Comparison of ENCODE assay signal across 8 cellular contexts in the genomic region with DNA sequence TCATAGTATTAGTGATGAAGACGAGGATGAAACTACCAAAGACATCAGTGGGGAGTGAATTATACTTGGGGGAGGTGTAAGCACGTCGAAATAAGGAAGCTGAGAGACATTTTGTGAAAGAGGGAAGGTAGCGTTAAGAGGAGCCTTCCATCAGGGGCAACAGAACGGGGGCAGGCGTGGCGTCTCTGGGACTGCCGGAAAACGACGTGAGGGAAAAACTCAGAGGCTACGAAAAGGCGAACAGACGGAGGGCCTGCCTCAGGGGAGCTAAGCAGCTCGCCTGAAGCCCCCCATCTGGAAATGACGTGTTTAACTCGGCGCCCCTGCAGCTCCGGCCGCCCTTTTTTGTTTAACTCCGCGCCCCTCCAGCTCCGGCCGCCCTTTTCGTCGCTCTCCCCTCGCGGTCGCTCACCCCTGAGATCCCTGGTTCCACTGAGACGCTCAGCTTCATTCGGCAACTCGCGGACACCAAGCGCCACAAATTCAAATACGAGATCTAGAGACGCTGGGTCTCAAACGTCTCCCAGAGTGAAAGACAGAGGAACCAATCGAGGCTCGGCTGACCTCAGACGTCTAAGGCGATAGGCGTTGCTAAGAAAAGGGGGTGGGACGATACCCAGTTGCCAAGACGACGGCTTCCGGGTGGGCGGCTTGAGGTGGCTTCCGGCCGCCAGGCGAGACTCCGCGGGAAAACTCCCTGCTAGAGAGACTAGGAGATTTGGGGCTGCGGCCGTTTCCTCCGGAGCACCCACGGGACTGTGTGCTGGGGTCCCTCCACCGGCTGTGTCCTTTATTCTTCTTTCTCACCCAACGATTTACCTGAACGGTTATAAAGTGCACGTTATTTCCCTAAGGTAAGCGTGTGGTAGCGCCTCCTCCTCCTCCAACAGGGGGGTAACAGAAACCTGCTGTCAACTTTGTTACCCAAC.
DNase-seq lines count a peak whose midpoint lies in the region; ATAC-seq, FAIRE-seq and TF ChIP-seq lines count a peak whose summit lies in the region.

No MANE protein-coding gene starts in this region.

- peak overlapping the region; percentile 81 to 95 for H3K4me3 ChIP-seq in kidney (ENCODE audit: low read length in 2 of 2)

- TF ChIP-seq POLR2A in GM19099 (IDR thresholded peaks at IDR 0.05; ENCODE audit: extremely low read depth, insufficient read length, low read depth) = peak; percentile 81

- peaks cover 12% of the 10 kb centered on the region for H3K4me1 Mint-ChIP-seq in chondrocyte (ENCODE audit: low read depth)

- peak; percentile 99 for ATAC-seq in HG03378 (IDR thresholded peaks at IDR 0.05; ENCODE audit: unreplicated experiment)

- H3K27ac Mint-ChIP-seq in chondrocyte (ENCODE audit: unreplicated experiment) = peak overlapping the region; percentile 99

- intact Hi-C loops in kidney (cut with DNase I) = no loop called here

- no peaks in the 10 kb centered on the region for H3K36me3 Mint-ChIP-seq in chondrocyte (ENCODE audit: low read depth)

- H3K4me3 Mint-ChIP-seq in chondrocyte (ENCODE audit: unreplicated experiment) = peak overlapping the region; percentile 98

- DNase-seq in Ammon's horn (ENCODE audit: low spot score) (peak; percentile 98), NCI-H446 treated with DMSO at 0.1 percent for 48 hours (lab: John Stamatoyannopoulos, UW) (peak; percentile 89), chondrocyte (ENCODE audit: low spot score) (peak; percentile 97), kidney (peak; percentile 97)
- DNase-seq in activated CD4-positive, CD25-positive, alpha-beta regulatory T cell treated with anti-CD3 and anti-CD28 coated beads, Interleukin-2, amount 50 U/mL, for 72 hours = peak; percentile 93
- peak; percentile 95 for DNase-seq in stimulated activated CD4-positive, alpha-beta T cell treated with anti-CD3 and anti-CD28 coated beads, Interleukin-15, amount 100 ng/mL, for 24 hours

- FAIRE-seq in kidney (lab: Jason Lieb, UNC) = peak; percentile 90

- H3K36me3 ChIP-seq in kidney (ENCODE audit: control insufficient read depth in 1 of 2, insufficient read depth in 2 of 2, low read length in 2 of 2) = no peaks in the 10 kb centered on the region

- peaks cover 3% of the 10 kb centered on the region for H3K9me3 Mint-ChIP-seq in chondrocyte (ENCODE audit: low read depth)

- no peaks in the 10 kb centered on the region for H3K4me1 ChIP-seq in kidney (ENCODE audit: control insufficient read depth in 1 of 2, insufficient read depth in 1 of 2, low read depth in 1 of 2, low read length in 2 of 2)

- H3K9me3 ChIP-seq in kidney (ENCODE audit: control insufficient read depth in 1 of 2, low read length in 2 of 2) = no peaks in the 10 kb centered on the region

- H3K27ac ChIP-seq in kidney (ENCODE audit: low read depth in 2 of 2, low read length in 2 of 2) = peak overlapping the region in 1 of 2 donors; percentile 12

- H3K27me3 Mint-ChIP-seq in chondrocyte (ENCODE audit: low read depth) = no peaks in the 10 kb centered on the region

- TF ChIP-seq CTCF in chondrocyte (IDR thresholded peaks at IDR 0.05) (peak; percentile 27), kidney (IDR thresholded peaks at IDR 0.05; ENCODE audit: borderline replicate concordance, extremely low read depth, insufficient read depth) (no peak)

- H3K9ac ChIP-seq in kidney (ENCODE audit: low read length in 2 of 2) = peak overlapping the region; percentile 74 to 79
